21 cellular contexts compared by ENCODE assay signal in genomic region chr5:1402611-1403255, GRCh38. TPM values are rescaled to one million over a fixed set of nuclear protein-coding genes. Genes with fewer than 3 reads are reported as not detected.
DNase-seq lines count a peak whose midpoint lies in the region; ATAC-seq, FAIRE-seq and TF ChIP-seq lines count a peak whose summit lies in the region.
"Had no signal": no experiment of that assay in that cellular context is flagged by ENCODE, and none has a peak within 500 bp of the region (broad histone marks: within the 10 kb centered on the region; RNA-seq: fewer than 3 reads in every experiment).

No MANE protein-coding gene starts in this region.

- FAIRE-seq in kidney (lab: Jason Lieb, UNC) = no peak
- FAIRE-seq: A549, GM12878 had no signal

- H3K36me3 ChIP-seq in kidney (ENCODE audit: control insufficient read depth in 1 of 2, insufficient read depth in 2 of 2, low read length in 2 of 2) = no peaks in the 10 kb centered on the region
- H3K36me3 ChIP-seq: BE2C, SJCRH30 had no signal

- intact Hi-C loops in CD14-positive monocyte (cut with micrococcal nuclease) (no loop called here), kidney (cut with DNase I) (no loop called here), posterior vena cava (cut with DNase I) (no loop called here)

- no peaks in the 10 kb centered on the region for H3K4me1 ChIP-seq in kidney (ENCODE audit: control insufficient read depth in 1 of 2, insufficient read depth in 1 of 2, low read depth in 1 of 2, low read length in 2 of 2)
- H3K4me1 ChIP-seq: A549, SJCRH30 had no signal

- peaks cover 16 to 20% (median 17%) of the 10 kb centered on the region in 3 donors for H3K27me3 Mint-ChIP-seq in CD14-positive monocyte (ENCODE audit: low read depth in 3 of 3)
- peaks cover 45% of the 10 kb centered on the region for H3K27me3 Mint-ChIP-seq in chondrocyte (ENCODE audit: low read depth)
- peaks cover 32% of the 10 kb centered on the region for H3K27me3 Mint-ChIP-seq in HFFc6 (ENCODE audit: insufficient read depth)

- no peak for ATAC-seq in HG02610 (IDR thresholded peaks at IDR 0.05; ENCODE audit: unreplicated experiment)
- ATAC-seq: A549, GM12878 had no signal

- no peak overlapping the region for H3K4me3 Mint-ChIP-seq in CD14-positive monocyte
- H3K4me3 Mint-ChIP-seq in chondrocyte (ENCODE audit: unreplicated experiment) = no peak overlapping the region
- H3K4me3 Mint-ChIP-seq in HFFc6 = no peak overlapping the region
- H3K4me3 Mint-ChIP-seq: CD4-positive, alpha-beta T cell; IgD-negative memory B cell had no signal

- H3K36me3 Mint-ChIP-seq in CD14-positive monocyte (no peaks in the 10 kb centered on the region), chondrocyte (ENCODE audit: low read depth) (peaks cover 3% of the 10 kb centered on the region), HFFc6 (ENCODE audit: low read depth) (no peaks in the 10 kb centered on the region)

- H3K9ac ChIP-seq in kidney (ENCODE audit: low read length in 2 of 2) = no peak overlapping the region

- no peak overlapping the region for H3K27ac ChIP-seq in kidney (ENCODE audit: low read depth in 2 of 2, low read length in 2 of 2)
- H3K27ac ChIP-seq: A549, RWPE1, SJCRH30 had no signal

- H3K4me3 ChIP-seq in kidney (ENCODE audit: low read length in 2 of 2) = no peak overlapping the region
- H3K4me3 ChIP-seq: A549, GM12878, SJCRH30 had no signal

- DNase-seq in CD14-positive monocyte (ENCODE audit: low spot score) = peak; percentile 27
- peak; percentile 74 for DNase-seq in chondrocyte (ENCODE audit: low spot score)
- DNase-seq in kidney = peak; percentile 43
- DNase-seq in posterior vena cava (ENCODE audit: low spot score) = peak; percentile 56
- no peak for DNase-seq in HFFc6
- DNase-seq in ecto neural progenitor cell (ENCODE audit: low spot score) = no peak
- DNase-seq: CD4-positive, alpha-beta T cell; DMS79; HCEC 1CT; NCI-H2029; NCI-H2227 treated with DMSO at 0.1 percent for 48 hours; NCI-H510A; NCI-H774; NK-92 treated with Interleukin-12 subunit alpha and Interleukin-12 subunit beta, amount 100 ng/mL, for 24 hours; SJCRH30 had no signal

- H3K27ac Mint-ChIP-seq in CD14-positive monocyte (peak overlapping the region in 1 of 7 donors; percentile 54), chondrocyte (ENCODE audit: unreplicated experiment) (no peak overlapping the region), HFFc6 (no peak overlapping the region)
- H3K27ac Mint-ChIP-seq: CD4-positive, alpha-beta T cell; IgD-negative memory B cell had no signal

- H3K4me1 Mint-ChIP-seq in CD14-positive monocyte (no peaks in the 10 kb centered on the region), chondrocyte (ENCODE audit: low read depth) (no peaks in the 10 kb centered on the region), HFFc6 (ENCODE audit: low read depth) (no peaks in the 10 kb centered on the region)
- H3K4me1 Mint-ChIP-seq: IgD-negative memory B cell had no signal

- H3K9me3 Mint-ChIP-seq in CD14-positive monocyte (peaks cover 0 to 3% (median 1%) of the 10 kb centered on the region in 7 donors), chondrocyte (ENCODE audit: low read depth) (peaks cover 14% of the 10 kb centered on the region), HFFc6 (peaks cover 14% of the 10 kb centered on the region; the same call in 1 of the 2 replicates)
- H3K9me3 Mint-ChIP-seq: CD4-positive, alpha-beta T cell had no signal

- TF ChIP-seq CTCF in CD14-positive monocyte (IDR thresholded peaks at IDR 0.05) = no peak
- TF ChIP-seq CTCF in chondrocyte (IDR thresholded peaks at IDR 0.05) = no peak
- TF ChIP-seq CTCF in kidney (IDR thresholded peaks at IDR 0.05; ENCODE audit: borderline replicate concordance, extremely low read depth, insufficient read depth) = no peak
- TF ChIP-seq CTCF in HFFc6 (IDR thresholded peaks at IDR 0.05) = no peak

- H3K9me3 ChIP-seq in kidney (ENCODE audit: control insufficient read depth in 1 of 2, low read length in 2 of 2) = no peaks in the 10 kb centered on the region
- H3K9me3 ChIP-seq: BE2C, SJCRH30 had no signal

RNA-seq across cellular contexts. Expression of gene SLC6A3, which starts 42.5 kb away (rescaled TPM):
- not detected for polyA plus RNA-seq in CD14-positive monocyte
- total RNA-seq in chondrocyte = not detected in 3 replicates
- total RNA-seq in kidney = 0.54 TPM
- 0.09 TPM for polyA plus RNA-seq in kidney (ENCODE audit: insufficient read depth, low read depth, low replicate concordance)
- total RNA-seq in posterior vena cava = under 1 TPM; 0.10 to 0.19 TPM
- not detected for total RNA-seq in HFFc6 (2021; fragmentation: NEBNext Ultra II Directional; extraction: Animal tissue kit (Norgen Biotek cat#: 25700))
- total RNA-seq: GM12878 had no signal
- polyA plus RNA-seq: IgD-negative memory B cell had no signal

RNA-seq across cellular contexts. Expression of gene CLPTM1L, which starts 57.8 kb away (rescaled TPM):
- polyA plus RNA-seq in CD14-positive monocyte (10 to 100 TPM; 14.1 to 35.0 TPM), kidney (ENCODE audit: insufficient read depth, low read depth, low replicate concordance) (135 TPM)
- total RNA-seq in chondrocyte (75.8 to 108 TPM (median 81.6 TPM) in 3 replicates), kidney (96.6 TPM), posterior vena cava (10 to 100 TPM; 56.5 to 65.9 TPM)
- total RNA-seq in HFFc6 (2021; fragmentation: NEBNext Ultra II Directional; extraction: Animal tissue kit (Norgen Biotek cat#: 25700)) = 100 to 1,000 TPM; 119 to 164 (median 143) TPM

Comparison
In these comparisons a context has a peak if more than half of its experiments do, and no peak if none do; other contexts are left out.
1. DNase-seq: peak in CD14-positive monocyte (single experiment), chondrocyte (single experiment), kidney (single experiment) and posterior vena cava (single experiment); none in HFFc6 (single experiment) and ecto neural progenitor cell (single experiment).